Comparison of ENCODE assay signal across 11 cellular contexts in genomic region chr7:47149208-47149864, GRCh38.
DNase-seq lines count a peak whose midpoint lies in the region; ATAC-seq and TF ChIP-seq lines count a peak whose summit lies in the region.
"Had no signal": no experiment of that assay in that cellular context is flagged by ENCODE, and none has a peak within 500 bp of the region (broad histone marks: within the 10 kb centered on the region; RNA-seq: fewer than 3 reads in every experiment).

No MANE protein-coding gene starts in this region.

- peak overlapping the region; percentile 73 for H3K4me2 ChIP-seq in OCI-LY7 (ENCODE audit: low read length)
- H3K4me2 ChIP-seq: SK-N-SH had no signal

- H3K4me1 ChIP-seq in OCI-LY7 (ENCODE audit: insufficient read depth, low read length, poor library complexity, severe bottlenecking) = peaks cover 97% of the 10 kb centered on the region

- no peaks in the 10 kb centered on the region for H4K20me1 ChIP-seq in OCI-LY7 (ENCODE audit: insufficient read depth, low read length)

- H3K9me2 ChIP-seq in OCI-LY7 (ENCODE audit: insufficient read depth, low read length) = no peaks in the 10 kb centered on the region
- H3K9me2 ChIP-seq: SK-N-SH had no signal

- H3K36me3 ChIP-seq in OCI-LY7 (ENCODE audit: insufficient read depth, low read length) = peaks cover 45% of the 10 kb centered on the region

- in situ Hi-C loops in Caki2 (cut with HindIII; ENCODE audit: low pct_unique_long_range_greater_than_20kb, low sequenced_read_pairs) (no loop called here), ACHN (cut with HindIII; ENCODE audit: low pct_ligation_motif_present, low pct_unique_long_range_greater_than_20kb, low sequenced_read_pairs) (no loop called here)

- POLR2A ChIA-PET in OCI-LY7 (lab: Charles Lee) = interaction anchor here (0.5 to 1.3 kb wide), 3 partner anchors 9 to 69 kb away, joined by 3 to 5 read pairs (median 4); no protein-coding TSS in a partner anchor

- CTCF ChIA-PET in OCI-LY7 (lab: Charles Lee; ENCODE audit: unreplicated experiment) = interaction anchor here (1.0 kb wide), 1 partner anchor 30 kb away, joined by 3 read pairs; no protein-coding TSS in a partner anchor

- peak overlapping the region; percentile 22; the same call in 1 of the 2 replicates for H2AFZ ChIP-seq in OCI-LY7 (ENCODE audit: low read length)

- no TSS peak for BruUV-seq in OCI-LY7 (replicated peaks; lab: Mats Ljungman, UMichigan)

- no peak for TF ChIP-seq CTCF in OCI-LY7 (conservative IDR thresholded peaks at IDR 0.05; ENCODE audit: low read length)

- H3K4me3 ChIP-seq in OCI-LY7 (ENCODE audit: low read depth, low read length, poor library complexity, severe bottlenecking) = peak overlapping the region; percentile 50
- H3K4me3 ChIP-seq: body of pancreas had no signal

- DNase-seq in Caki2 (ENCODE audit: low read depth) (peak; percentile 10), OCI-LY7 (ENCODE audit: low spot score) (peak; percentile 89), ACHN (no peak), NCI-H1694 (lab: John Stamatoyannopoulos, UW) (no peak), erythroblast (lab: John Stamatoyannopoulos, UW) (no peak), COLO829 (ENCODE audit: low spot score) (no peak)
- DNase-seq: NCI-H524 treated with DMSO at 0.1 percent for 48 hours, SK-N-SH had no signal

- peak overlapping the region; percentile 98 for H3K27ac ChIP-seq in OCI-LY7 (ENCODE audit: low read depth, low read length, poor library complexity, severe bottlenecking)

- no peak for TF ChIP-seq POLR2A in erythroblast (IDR thresholded peaks at IDR 0.05; ENCODE audit: low read length)

- H3K9me3 ChIP-seq in OCI-LY7 (ENCODE audit: low read length) = no peaks in the 10 kb centered on the region; the same call in 1 of the 2 replicates
- H3K9me3 ChIP-seq: body of pancreas, SK-N-SH had no signal

- intact Hi-C loops in OCI-LY7 (cut with micrococcal nuclease; ENCODE audit: unreplicated experiment) = loop anchor here (2.0 kb wide), 1 partner anchor 35 kb away; no protein-coding TSS in a partner anchor

- ATAC-seq in GM21360 (IDR thresholded peaks at IDR 0.05; ENCODE audit: unreplicated experiment) = peak; percentile 68
- peak; percentile 62 for ATAC-seq in HG03097 (IDR thresholded peaks at IDR 0.05; ENCODE audit: low FRiP score, unreplicated experiment)
- ATAC-seq: body of pancreas had no signal

- peaks cover 52% of the 10 kb centered on the region; the same call in 1 of the 2 replicates for H3K79me2 ChIP-seq in OCI-LY7 (ENCODE audit: insufficient read depth, low read depth, low read length)

Comparison
In these comparisons a context has a peak if more than half of its experiments do, and no peak if none do; other contexts are left out.
1. DNase-seq: peak in Caki2 (single experiment) and OCI-LY7 (single experiment); none in ACHN (single experiment), NCI-H1694 (single experiment), erythroblast (0 of 2) and COLO829 (single experiment).